ENCODE assay signal across 38 cellular contexts in the genomic region with DNA sequence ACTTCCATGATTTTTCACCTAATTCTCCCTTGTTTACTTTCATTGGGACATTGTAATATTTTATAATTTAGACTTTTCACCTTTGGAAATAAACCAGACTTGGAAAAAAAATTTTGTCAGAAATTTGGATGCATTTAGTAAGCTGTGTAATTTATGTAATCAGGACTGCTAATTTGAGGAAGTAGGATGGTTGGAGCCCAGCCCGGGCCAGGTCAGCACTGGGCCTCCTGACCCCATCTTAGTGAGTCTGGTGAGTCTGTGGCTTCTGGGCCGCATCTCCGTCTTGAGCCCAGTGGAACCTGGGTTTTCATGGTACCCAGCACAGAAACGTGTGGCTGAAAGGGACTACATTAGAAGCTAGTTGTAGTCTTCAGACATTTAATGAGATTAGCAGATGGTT.
"Had no signal": no experiment of that assay in that cellular context is flagged by ENCODE, and none has a peak within 500 bp of the region (broad histone marks: within the 10 kb centered on the region; RNA-seq: fewer than 3 reads in every experiment).

No MANE protein-coding gene starts in this region.

- FAIRE-seq: bronchial epithelial cell, TTC549 had no signal

- H3K36me3 ChIP-seq: ascending aorta, cardiac muscle cell had no signal

- H3K4me1 Mint-ChIP-seq: activated CD4-positive, alpha-beta T cell treated with anti-CD3 and anti-CD28 coated beads, Interleukin-2, amount 10 ng/mL, durations not matched to agents 24 days and 14 days; activated naive CD4-positive, alpha-beta T cell treated with anti-CD3 and anti-CD28 coated beads, Interleukin-2, amount 10 ng/mL, durations not matched to agents 7 days and 5 days; activated naive CD4-positive, alpha-beta T cell treated with anti-CD3 and anti-CD28 coated beads, Interleukin-2, amount 50 U/mL, for 24 hours; activated T-helper 17 cell treated with anti-CD3 and anti-CD28 coated beads, Interleukin-2, amount 50 U/mL, for 72 hours had no signal

- H3K36me3 Mint-ChIP-seq: activated CD4-positive, alpha-beta memory T cell treated with anti-CD3 and anti-CD28 coated beads for 36 hours; activated naive CD4-positive, alpha-beta T cell treated with anti-CD3 and anti-CD28 coated beads, Interleukin-2, amount 10 ng/mL, durations not matched to agents 7 days and 5 days; activated naive CD4-positive, alpha-beta T cell treated with anti-CD3 and anti-CD28 coated beads, Interleukin-2, amount 50 U/mL, for 24 hours; activated naive CD8-positive, alpha-beta T cell; activated naive CD8-positive, alpha-beta T cell treated with anti-CD3 and anti-CD28 coated beads, Interleukin-2, amount 10 ng/mL, durations not matched to agents 7 days and 5 days; brain had no signal

- H3K4me3 Mint-ChIP-seq: activated B cell treated with CpG ODN at 0.5 μM for 24 hours; activated CD4-positive, alpha-beta memory T cell treated with anti-CD3 and anti-CD28 coated beads for 36 hours; activated CD4-positive, alpha-beta T cell treated with anti-CD3 and anti-CD28 coated beads, Interleukin-2, amount 10 ng/mL, durations not matched to agents 24 days and 14 days; activated CD8-positive, alpha-beta T cell treated with anti-CD3 and anti-CD28 coated beads for 36 hours; activated naive CD4-positive, alpha-beta T cell treated with anti-CD3 and anti-CD28 coated beads, Interleukin-2, amount 10 ng/mL, durations not matched to agents 7 days and 5 days; activated naive CD4-positive, alpha-beta T cell treated with anti-CD3 and anti-CD28 coated beads, Interleukin-2, amount 50 U/mL, for 24 hours; activated naive CD8-positive, alpha-beta T cell; activated naive CD8-positive, alpha-beta T cell treated with anti-CD3 and anti-CD28 coated beads, Interleukin-2, amount 10 ng/mL, durations not matched to agents 7 days and 5 days; activated naive CD8-positive, alpha-beta T cell treated with anti-CD3 and anti-CD28 coated beads, Interleukin-2, amount 50 U/mL, for 24 hours; activated T-cell treated with anti-CD3 and anti-CD28 coated beads, Interleukin-2, amount 50 U/mL, for 4 hours; activated T-cell treated with anti-CD3 and anti-CD28 coated beads, Interleukin-2, amount 50 U/mL, for 72 hours; activated T-helper 1 cell treated with anti-CD3 and anti-CD28 coated beads, Interleukin-12 subunit alpha, Interleukin-12 subunit beta, Interleukin-2, Interleukin-4 antibody, amounts not matched to agents 30 ng/mL and 10 ng/mL and 1 ng/mL, durations not matched to agents 14 hours and 24 hours and 36 hours; activated T-helper 17 cell treated with anti-CD3 and anti-CD28 coated beads, Interleukin-2, amount 50 U/mL, for 72 hours; central memory CD8-positive, alpha-beta T cell; T-helper 1 cell treated with Interleukin-12 subunit alpha and Interleukin-12 subunit beta and Interleukin-4 antibody, amounts not matched to agents 30 μg/mL and 1 μg/mL, for 36 hours; T-helper 2 cell treated with Interferon-gamma antibody and Interleukin-4, amounts not matched to agents 5 μg/mL and 100 μg/mL, for 36 hours had no signal

- H3K4me1 ChIP-seq: ascending aorta had no signal

- H3K27me3 ChIP-seq: ascending aorta had no signal

- DNase-seq: activated B cell treated with CpG ODN at 0.5 μM for 24 hours; activated CD4-positive, alpha-beta memory T cell treated with anti-CD3 and anti-CD28 coated beads for 36 hours; activated CD4-positive, alpha-beta T cell treated with anti-CD3 and anti-CD28 coated beads for 4 hours; activated CD4-positive, alpha-beta T cell treated with anti-CD3 and anti-CD28 coated beads, Interleukin-2, amount 10 ng/mL, durations not matched to agents 24 days and 14 days; activated CD4-positive, alpha-beta T cell treated with anti-CD3 and anti-CD28 coated beads, Interleukin-2, amount 50 U/mL, for 1 hour; activated CD4-positive, alpha-beta T cell treated with anti-CD3 and anti-CD28 coated beads, Interleukin-2, amount 50 U/mL, for 4 hours; activated CD4-positive, CD25-positive, alpha-beta regulatory T cell treated with anti-CD3 and anti-CD28 coated beads, Interleukin-2, amount 50 U/mL, for 72 hours; activated CD8-positive, alpha-beta memory T cell treated with anti-CD3 and anti-CD28 coated beads, Interleukin-2, amount 50 U/mL, for 4 hours; activated CD8-positive, alpha-beta T cell treated with anti-CD3 and anti-CD28 coated beads for 36 hours; activated effector memory CD4-positive, alpha-beta T cell treated with anti-CD3 and anti-CD28 coated beads, Interleukin-2, amount 50 U/mL, for 16 hours; activated gamma-delta T cell treated with Interleukin-2 at 50 U/mL for 16 hours; activated naive CD4-positive, alpha-beta T cell; activated naive CD4-positive, alpha-beta T cell treated with anti-CD3 and anti-CD28 coated beads, Interleukin-2, amount 10 ng/mL, durations not matched to agents 7 days and 5 days; activated naive CD8-positive, alpha-beta T cell treated with anti-CD3 and anti-CD28 coated beads, Interleukin-2, amount 10 ng/mL, durations not matched to agents 7 days and 5 days; activated naive CD8-positive, alpha-beta T cell treated with anti-CD3 and anti-CD28 coated beads, Interleukin-2, amount 50 U/mL, for 24 hours; activated T-cell treated with anti-CD3 and anti-CD28 coated beads for 4 hours; activated T-cell treated with anti-CD3 and anti-CD28 coated beads, Interleukin-2, amount 50 U/mL, for 1 hour; activated T-cell treated with anti-CD3 and anti-CD28 coated beads, Interleukin-2, amount 50 U/mL, for 4 hours; activated T-cell treated with anti-CD3 and anti-CD28 coated beads, Interleukin-2, amount 50 U/mL, for 72 hours; amygdala; anterior cingulate cortex; caudate nucleus; T-helper 1 cell; T-helper 2 cell; T-helper 9 cell had no signal

- H3K4me3 ChIP-seq: ascending aorta, cardiac muscle cell had no signal

- H3K9me3 ChIP-seq: ascending aorta had no signal

- H3K27ac ChIP-seq: ascending aorta, cardiac muscle cell, VCaP had no signal

- H3K9me3 Mint-ChIP-seq: activated B cell treated with CpG ODN at 0.5 μM for 24 hours; activated CD4-positive, alpha-beta memory T cell treated with anti-CD3 and anti-CD28 coated beads for 36 hours; activated CD4-positive, alpha-beta T cell treated with anti-CD3 and anti-CD28 coated beads, Interleukin-2, amount 10 ng/mL, durations not matched to agents 24 days and 14 days; activated CD8-positive, alpha-beta T cell treated with anti-CD3 and anti-CD28 coated beads for 36 hours; activated naive CD4-positive, alpha-beta T cell treated with anti-CD3 and anti-CD28 coated beads, Interleukin-2, amount 10 ng/mL, durations not matched to agents 7 days and 5 days; activated naive CD4-positive, alpha-beta T cell treated with anti-CD3 and anti-CD28 coated beads, Interleukin-2, amount 50 U/mL, for 24 hours; activated naive CD8-positive, alpha-beta T cell treated with anti-CD3 and anti-CD28 coated beads, Interleukin-2, amount 10 ng/mL, durations not matched to agents 7 days and 5 days; activated naive CD8-positive, alpha-beta T cell treated with anti-CD3 and anti-CD28 coated beads, Interleukin-2, amount 50 U/mL, for 24 hours; activated T-cell treated with anti-CD3 and anti-CD28 coated beads, Interleukin-2, amount 50 U/mL, for 4 hours; activated T-cell treated with anti-CD3 and anti-CD28 coated beads, Interleukin-2, amount 50 U/mL, for 72 hours; activated T-helper 1 cell treated with anti-CD3 and anti-CD28 coated beads, Interleukin-12 subunit alpha, Interleukin-12 subunit beta, Interleukin-2, Interleukin-4 antibody, amounts not matched to agents 30 ng/mL and 10 ng/mL and 1 ng/mL, durations not matched to agents 14 hours and 24 hours and 36 hours; activated T-helper 17 cell treated with anti-CD3 and anti-CD28 coated beads, Interleukin-2, amount 50 U/mL, for 72 hours; central memory CD8-positive, alpha-beta T cell; T-helper 1 cell treated with Interleukin-12 subunit alpha and Interleukin-12 subunit beta and Interleukin-4 antibody, amounts not matched to agents 30 μg/mL and 1 μg/mL, for 36 hours; T-helper 2 cell treated with Interferon-gamma antibody and Interleukin-4, amounts not matched to agents 5 μg/mL and 100 μg/mL, for 36 hours had no signal

- H3K27ac Mint-ChIP-seq: activated B cell treated with CpG ODN at 0.5 μM for 24 hours; activated CD4-positive, alpha-beta memory T cell treated with anti-CD3 and anti-CD28 coated beads for 36 hours; activated CD4-positive, alpha-beta T cell treated with anti-CD3 and anti-CD28 coated beads, Interleukin-2, amount 10 ng/mL, durations not matched to agents 24 days and 14 days; activated CD8-positive, alpha-beta T cell treated with anti-CD3 and anti-CD28 coated beads for 36 hours; activated naive CD4-positive, alpha-beta T cell treated with anti-CD3 and anti-CD28 coated beads, Interleukin-2, amount 10 ng/mL, durations not matched to agents 7 days and 5 days; activated naive CD4-positive, alpha-beta T cell treated with anti-CD3 and anti-CD28 coated beads, Interleukin-2, amount 50 U/mL, for 24 hours; activated naive CD8-positive, alpha-beta T cell; activated naive CD8-positive, alpha-beta T cell treated with anti-CD3 and anti-CD28 coated beads, Interleukin-2, amount 10 ng/mL, durations not matched to agents 7 days and 5 days; activated naive CD8-positive, alpha-beta T cell treated with anti-CD3 and anti-CD28 coated beads, Interleukin-2, amount 50 U/mL, for 24 hours; activated T-cell treated with anti-CD3 and anti-CD28 coated beads, Interleukin-2, amount 50 U/mL, for 72 hours; activated T-helper 1 cell treated with anti-CD3 and anti-CD28 coated beads, Interleukin-12 subunit alpha, Interleukin-12 subunit beta, Interleukin-2, Interleukin-4 antibody, amounts not matched to agents 30 ng/mL and 10 ng/mL and 1 ng/mL, durations not matched to agents 14 hours and 24 hours and 36 hours; activated T-helper 17 cell treated with anti-CD3 and anti-CD28 coated beads, Interleukin-2, amount 50 U/mL, for 72 hours; brain; T-helper 1 cell treated with Interleukin-12 subunit alpha and Interleukin-12 subunit beta and Interleukin-4 antibody, amounts not matched to agents 30 μg/mL and 1 μg/mL, for 36 hours; T-helper 2 cell treated with Interferon-gamma antibody and Interleukin-4, amounts not matched to agents 5 μg/mL and 100 μg/mL, for 36 hours had no signal
